8 cellular contexts compared by ENCODE assay signal in the genomic region with DNA sequence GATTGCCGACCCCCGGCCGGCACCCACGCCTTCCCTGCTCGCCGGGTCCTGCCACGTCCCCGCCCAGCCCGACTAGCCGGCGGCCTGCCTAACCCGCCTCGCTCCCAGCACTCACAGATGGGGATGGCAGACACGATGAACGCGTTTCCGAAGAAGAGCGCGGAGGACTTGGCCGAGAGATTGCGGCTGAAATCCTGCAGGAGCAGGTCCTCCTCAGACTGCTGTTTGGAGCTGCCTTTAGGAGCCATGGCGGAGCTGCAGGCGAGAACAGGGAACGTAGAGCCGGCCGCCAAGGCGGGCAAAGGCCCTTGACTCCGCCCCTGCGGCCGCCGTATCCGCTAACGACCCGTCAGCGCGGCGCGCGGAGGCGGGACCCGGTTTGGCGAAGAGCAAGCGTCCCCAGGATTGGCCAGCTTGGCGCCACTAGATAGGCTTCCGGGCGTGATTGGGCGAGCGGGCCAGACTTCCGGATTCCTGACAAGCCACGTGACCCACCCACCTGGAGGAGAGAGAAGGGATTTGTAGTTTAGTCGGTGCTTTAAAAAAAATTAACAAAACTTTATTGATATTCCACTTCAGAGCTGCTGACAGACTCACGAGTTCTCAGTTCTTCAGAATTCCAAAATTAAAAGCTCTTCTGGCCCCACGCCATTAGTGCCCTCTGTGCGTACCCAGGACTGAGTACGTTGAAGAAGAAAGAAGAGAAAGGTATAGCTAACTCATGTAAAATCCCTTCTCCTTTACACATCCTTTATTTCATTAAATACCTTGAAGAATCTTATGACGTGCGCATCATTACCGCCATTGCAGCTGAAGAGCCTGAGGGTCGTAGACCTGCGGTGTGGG. TPM values are rescaled to one million over a fixed set of nuclear protein-coding genes. Genes with fewer than 3 reads are reported as not detected.
DNase-seq lines count a peak whose midpoint lies in the region; ATAC-seq, FAIRE-seq and TF ChIP-seq lines count a peak whose summit lies in the region.

A gene (minus strand): TSS at position 276 of the 846 bp plus-strand sequence. CDS start 28 bp downstream, at position 248.

- H3K4me1 Mint-ChIP-seq in chondrocyte (ENCODE audit: low read depth): peaks cover 41% of the 10 kb centered on the region

- H4K20me1 ChIP-seq in keratinocyte (ENCODE audit: control insufficient read depth, extremely low read depth, insufficient read depth, low read length): no peaks in the 10 kb centered on the region

- H3K27me3 Mint-ChIP-seq in chondrocyte (ENCODE audit: low read depth): no peaks in the 10 kb centered on the region

- peaks cover 3 to 31% of the 10 kb centered on the region in 2 experiments for H3K36me3 ChIP-seq in keratinocyte (ENCODE audit: control insufficient read depth in 2 of 2, extremely low read depth in 1 of 2, insufficient read depth in 2 of 2, low read length in 2 of 2)

- H3K9me3 Mint-ChIP-seq in chondrocyte (ENCODE audit: low read depth): no peaks in the 10 kb centered on the region

- H2AFZ ChIP-seq in keratinocyte (ENCODE audit: control insufficient read depth, low read length): peak within 1 kb of the TSS; percentile 97

- H3K79me2 ChIP-seq in keratinocyte (ENCODE audit: control insufficient read depth, insufficient read depth, low read length): peaks cover 49% of the 10 kb centered on the region

- dilution Hi-C loops in keratinocyte (cut with MboI; ENCODE audit: extremely low pct_ligation_motif_present, low sequenced_read_pairs): no loop called here

- H3K27ac Mint-ChIP-seq in chondrocyte (ENCODE audit: unreplicated experiment): peak within 1 kb of the TSS; percentile 99

- H3K9me1 ChIP-seq in keratinocyte (ENCODE audit: control insufficient read depth, extremely low read depth, insufficient read depth, low read length): no peaks in the 10 kb centered on the region

- H3K4me3 Mint-ChIP-seq in chondrocyte (ENCODE audit: unreplicated experiment): peak within 1 kb of the TSS; percentile 96

- H3K9me3 ChIP-seq in keratinocyte (ENCODE audit: control insufficient read depth, low read depth, low read length): no peaks in the 10 kb centered on the region

- TF ChIP-seq POLR2A in GM19193 (IDR thresholded peaks at IDR 0.05; ENCODE audit: extremely low read depth, insufficient read depth, insufficient read length): peak; percentile 92

- peak within 1 kb of the TSS; percentile 90 for H3K27ac ChIP-seq in keratinocyte (ENCODE audit: control insufficient read depth, insufficient read depth, low read length)

- H3K4me1 ChIP-seq in keratinocyte (ENCODE audit: control insufficient read depth, extremely low read depth, insufficient read depth, low read length): peaks cover 38% of the 10 kb centered on the region

- TF ChIP-seq CTCF in chondrocyte (IDR thresholded peaks at IDR 0.05): peak; percentile 25
- peak in 1 of 3 experiments; percentile 14 for TF ChIP-seq CTCF in keratinocyte (optimal IDR thresholded peaks at IDR 0.05 in 1 of 3, IDR thresholded peaks at IDR 0.05 in 1 of 3, conservative IDR thresholded peaks at IDR 0.05 in 1 of 3; ENCODE audit: extremely low read depth in 1 of 3, insufficient read depth in 2 of 3, low read length in 3 of 3)

- H3K27me3 ChIP-seq in keratinocyte (ENCODE audit: control insufficient read depth, extremely low read depth, insufficient read depth, low read length): no peaks in the 10 kb centered on the region

- peak; percentile 99 for ATAC-seq in HG03439 (IDR thresholded peaks at IDR 0.05; ENCODE audit: unreplicated experiment)

- H3K4me3 ChIP-seq in keratinocyte (ENCODE audit: control insufficient read depth in 2 of 3, extremely low read depth in 1 of 3, insufficient read depth in 2 of 3, low read depth in 1 of 3, low read length in 3 of 3): peak within 1 kb of the TSS; percentile 94 to 99 (median 94)

- FAIRE-seq in keratinocyte (lab: Jason Lieb, UNC): peak; percentile 63

- H3K36me3 Mint-ChIP-seq in chondrocyte (ENCODE audit: low read depth): peaks cover 21% of the 10 kb centered on the region

- DNase-seq in AML-193 (lab: John Stamatoyannopoulos, UW) (peak; percentile 99), NCI-H510A treated with DMSO at 0.1 percent for 48 hours (lab: John Stamatoyannopoulos, UW) (peak; percentile 95), chondrocyte (ENCODE audit: low spot score) (peak; percentile 100), keratinocyte (ENCODE audit: low read depth, low spot score) (peak; percentile 84)
- DNase-seq in activated CD4-positive, alpha-beta T cell treated with anti-CD3 and anti-CD28 coated beads for 24 hours (ENCODE audit: low read depth in 2 of 2): peak; percentile 98
- peak; percentile 95 to 98 for DNase-seq in stimulated activated CD4-positive, alpha-beta T cell treated with anti-CD3 and anti-CD28 coated beads, Interleukin-15, amount 100 ng/mL, for 1 hour (ENCODE audit: low read depth in 1 of 2, low spot score in 1 of 2)

- H3K9ac ChIP-seq in keratinocyte (ENCODE audit: control insufficient read depth, extremely low read depth, insufficient read depth, low read length): peak within 1 kb of the TSS; percentile 96

- peak within 1 kb of the TSS; percentile 97 for H3K4me2 ChIP-seq in keratinocyte (ENCODE audit: control insufficient read depth, extremely low read depth, insufficient read depth, low read depth, low read length)

RNA-seq across cellular contexts. Expression of the gene that starts here (rescaled TPM):
- total RNA-seq in chondrocyte: 376 to 395 TPM (median 377 TPM) in 3 replicates
- 313 to 474 TPM (median 378 TPM) in 3 replicates for polyA plus RNA-seq in keratinocyte
- polyA plus RNA-seq in keratinocyte (2011; ENCODE audit: low read depth): 81.7 TPM
- 239 and 470 TPM in 2 replicates for polyA plus RNA-seq in keratinocyte (2011; cell fraction: cytosol; rRNA removed)
- 210 and 227 TPM in 2 replicates for polyA plus RNA-seq in keratinocyte (2011; cell fraction: nucleus; rRNA removed)
- 224 and 463 TPM in 2 replicates for polyA plus RNA-seq in keratinocyte (2012; ENCODE audit: low replicate concordance)
- 476 to 695 TPM (median 646 TPM) in 3 replicates for polyA minus RNA-seq in keratinocyte
- polyA minus RNA-seq in keratinocyte (2011; cell fraction: cytosol; rRNA and poly(A)+ RNA removed): 251 TPM
- polyA minus RNA-seq in keratinocyte (2011; cell fraction: nucleus; rRNA and poly(A)+ RNA removed): 124 and 202 TPM in 2 replicates

Comparison
In these comparisons a context has a peak if more than half of its experiments do, and no peak if none do; other contexts are left out.
1. Peak in every context shown above with its lines: DNase-seq, ATAC-seq, H3K4me3 ChIP-seq and H3K27ac ChIP-seq.